Comparison of ENCODE assay signal across 8 cellular contexts in the genomic region with DNA sequence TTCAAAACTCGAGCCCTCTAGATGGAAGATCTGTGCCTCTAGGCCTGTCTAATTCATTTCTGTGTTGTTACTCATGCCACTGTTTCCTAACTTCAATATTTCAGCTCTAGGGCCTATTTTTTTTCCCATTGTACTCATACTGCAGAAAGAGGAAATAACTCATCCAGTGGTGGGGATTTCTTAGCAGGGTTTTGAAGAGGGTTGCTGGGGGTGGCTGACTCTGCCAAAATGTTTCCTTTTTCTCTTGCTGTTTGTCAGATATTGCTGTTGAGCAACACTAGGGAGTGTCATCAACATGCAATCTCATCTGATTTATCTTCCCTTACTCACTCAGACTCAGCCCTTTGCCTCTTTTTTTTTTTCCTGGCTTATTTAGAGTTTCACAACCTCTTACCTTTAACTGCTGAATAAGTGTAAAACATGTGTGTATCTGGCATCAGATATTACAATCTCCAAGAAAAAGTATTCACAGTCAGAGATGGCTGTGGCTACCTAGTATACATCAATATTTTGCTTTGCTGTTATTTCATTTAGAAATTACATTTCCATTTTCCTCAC.
A peak's percentile ranks its signal among the peaks of the same experiment; 100 is the strongest.
DNase-seq lines count a peak whose midpoint lies in the region; ATAC-seq and TF ChIP-seq lines count a peak whose summit lies in the region.

No MANE protein-coding gene starts in this region.

- H3K4me3 ChIP-seq in spleen = peak overlapping the region in 1 of 8 donors; percentile 50

- intact Hi-C loops in Right ventricle myocardium superior (cut with DNase I) (loop anchor here (10.0 kb wide), 1 partner anchor 192 kb away; the partner anchor contains the start of gene DUSP6), spleen (cut with DNase I; ENCODE audit: low total_unique reads) (loop anchor here (10.0 kb wide), 1 partner anchor 62 kb away; no protein-coding TSS in a partner anchor)

- H3K27me3 ChIP-seq in spleen (replicated peaks in 1 of 7) = no peaks in the 10 kb centered on the region

- H3K4me1 ChIP-seq in spleen = peaks cover 38 to 95% (median 79%) of the 10 kb centered on the region in 6 donors

- ATAC-seq in Right ventricle myocardium superior (ENCODE audit: poor library complexity) = peak; percentile 86

- H3K9me3 ChIP-seq in spleen = no peaks in the 10 kb centered on the region

- WGBS in spleen, 5 donors = 4 to 28% (median 12%) methylated on average over 1 of the region's 1 CpG

- peak overlapping the region; percentile 36 to 92 (median 89) for H3K27ac ChIP-seq in spleen

- no peak for TF ChIP-seq POLR2A in spleen (IDR thresholded peaks at IDR 0.05)

- H3K36me3 ChIP-seq in spleen = no peaks in the 10 kb centered on the region

- TF ChIP-seq CTCF in spleen (IDR thresholded peaks at IDR 0.05 in 8 of 11, conservative IDR thresholded peaks at IDR 0.05 in 3 of 11) = no peak

- DNase-seq in GM04504 (ENCODE audit: low read depth) (peak; percentile 99), NAMALWA (ENCODE audit: low spot score) (peak; percentile 6), Right ventricle myocardium superior (peak; percentile 61), spleen (no peak), T-helper 9 cell (no peak), NCI-H187 (lab: John Stamatoyannopoulos, UW) (no peak), NCI-H1048 (lab: John Stamatoyannopoulos, UW) (no peak)
- peak; percentile 67 to 79 for DNase-seq in activated T-cell treated with anti-CD3 and anti-CD28 coated beads, Interleukin-2, amount 50 U/mL, for 48 hours

Comparison
In these comparisons a context has a peak if more than half of its experiments do, and no peak if none do; other contexts are left out.
1. DNase-seq: peak in GM04504 (single experiment), NAMALWA (single experiment), activated T-cell treated with anti-CD3 and anti-CD28 coated beads, Interleukin-2, amount 50 U/mL, for 48 hours (2 of 2) and Right ventricle myocardium superior (single experiment); none in spleen (single experiment), T-helper 9 cell (single experiment), NCI-H187 (0 of 2) and NCI-H1048 (single experiment).